7 cellular contexts compared by ENCODE assay signal in genomic region chr17:18362509-18363020, GRCh38.
A peak's percentile ranks its signal among the peaks of the same experiment; 100 is the strongest.
DNase-seq lines count a peak whose midpoint lies in the region; ATAC-seq and TF ChIP-seq lines count a peak whose summit lies in the region.

No MANE protein-coding gene starts in this region.

- intact Hi-C loops in head of caudate nucleus (cut with DNase I), result no loop called here

- TF ChIP-seq CTCF in neutrophil (IDR thresholded peaks at IDR 0.05), result no peak

- no peaks in the 10 kb centered on the region for H3K9me3 ChIP-seq in neutrophil

- H3K9me3 Mint-ChIP-seq in activated naive CD8-positive, alpha-beta T cell (ENCODE audit: low read depth), result no peaks in the 10 kb centered on the region

- peaks cover 13% of the 10 kb centered on the region for H3K4me1 Mint-ChIP-seq in activated naive CD8-positive, alpha-beta T cell (ENCODE audit: low read depth)

- H3K4me3 ChIP-seq in neutrophil (ENCODE audit: low read depth in 1 of 2, low read length in 1 of 2), result peak overlapping the region; percentile 64 to 80

- ATAC-seq in GM18858 (IDR thresholded peaks at IDR 0.05; ENCODE audit: unreplicated experiment), result no peak

- H3K27ac Mint-ChIP-seq in activated naive CD8-positive, alpha-beta T cell, result peak overlapping the region; percentile 66

- no peak for TF ChIP-seq RAD21 in Ishikawa (IDR thresholded peaks at IDR 0.05; ENCODE audit: low read depth)

- H3K27me3 Mint-ChIP-seq in activated naive CD8-positive, alpha-beta T cell, result no peaks in the 10 kb centered on the region

- no peaks in the 10 kb centered on the region for H3K27me3 ChIP-seq in neutrophil

- peaks cover 10 to 18% of the 10 kb centered on the region in 2 experiments for H3K4me1 ChIP-seq in neutrophil (ENCODE audit: control insufficient read depth in 1 of 2, insufficient read depth in 1 of 2, low read depth in 1 of 2, low read length in 1 of 2)

- no peaks in the 10 kb centered on the region for H3K36me3 Mint-ChIP-seq in activated naive CD8-positive, alpha-beta T cell

- H3K36me3 ChIP-seq in neutrophil, result no peaks in the 10 kb centered on the region

- DNase-seq in GM03348 (ENCODE audit: low spot score) (peak; percentile 20), head of caudate nucleus (peak; percentile 70 to 98 (median 91)), GF-D8 (lab: John Stamatoyannopoulos, UW) (no peak)

- peak; percentile 67; the same call in 1 of the 2 replicates for TF ChIP-seq EP300 in Ishikawa (IDR thresholded peaks at IDR 0.05; ENCODE audit: borderline replicate concordance)

- peak overlapping the region; percentile 42 for H3K27ac ChIP-seq in neutrophil

- H3K4me3 Mint-ChIP-seq in activated naive CD8-positive, alpha-beta T cell, result peak overlapping the region; percentile 91

TF ChIP-seq in Ishikawa, 13 proteins besides CTCF, POLR2A, EP300 and RAD21:
- no peak for TF ChIP-seq FOXM1 (IDR thresholded peaks at IDR 0.05; ENCODE audit: borderline replicate concordance, low read depth)
- TF ChIP-seq TCF12 (IDR thresholded peaks at IDR 0.05; ENCODE audit: low read depth), result peak; percentile 81
- TF ChIP-seq CEBPB (IDR thresholded peaks at IDR 0.05), result no peak
- TF ChIP-seq MAX (IDR thresholded peaks at IDR 0.05), result no peak
- TF ChIP-seq CREB1 (IDR thresholded peaks at IDR 0.05; ENCODE audit: low read depth), result no peak
- TF ChIP-seq TEAD4 (IDR thresholded peaks at IDR 0.05), result peak; percentile 88
- TF ChIP-seq NFIC (IDR thresholded peaks at IDR 0.05), result peak; percentile 95
- TF ChIP-seq, protein P1, sequence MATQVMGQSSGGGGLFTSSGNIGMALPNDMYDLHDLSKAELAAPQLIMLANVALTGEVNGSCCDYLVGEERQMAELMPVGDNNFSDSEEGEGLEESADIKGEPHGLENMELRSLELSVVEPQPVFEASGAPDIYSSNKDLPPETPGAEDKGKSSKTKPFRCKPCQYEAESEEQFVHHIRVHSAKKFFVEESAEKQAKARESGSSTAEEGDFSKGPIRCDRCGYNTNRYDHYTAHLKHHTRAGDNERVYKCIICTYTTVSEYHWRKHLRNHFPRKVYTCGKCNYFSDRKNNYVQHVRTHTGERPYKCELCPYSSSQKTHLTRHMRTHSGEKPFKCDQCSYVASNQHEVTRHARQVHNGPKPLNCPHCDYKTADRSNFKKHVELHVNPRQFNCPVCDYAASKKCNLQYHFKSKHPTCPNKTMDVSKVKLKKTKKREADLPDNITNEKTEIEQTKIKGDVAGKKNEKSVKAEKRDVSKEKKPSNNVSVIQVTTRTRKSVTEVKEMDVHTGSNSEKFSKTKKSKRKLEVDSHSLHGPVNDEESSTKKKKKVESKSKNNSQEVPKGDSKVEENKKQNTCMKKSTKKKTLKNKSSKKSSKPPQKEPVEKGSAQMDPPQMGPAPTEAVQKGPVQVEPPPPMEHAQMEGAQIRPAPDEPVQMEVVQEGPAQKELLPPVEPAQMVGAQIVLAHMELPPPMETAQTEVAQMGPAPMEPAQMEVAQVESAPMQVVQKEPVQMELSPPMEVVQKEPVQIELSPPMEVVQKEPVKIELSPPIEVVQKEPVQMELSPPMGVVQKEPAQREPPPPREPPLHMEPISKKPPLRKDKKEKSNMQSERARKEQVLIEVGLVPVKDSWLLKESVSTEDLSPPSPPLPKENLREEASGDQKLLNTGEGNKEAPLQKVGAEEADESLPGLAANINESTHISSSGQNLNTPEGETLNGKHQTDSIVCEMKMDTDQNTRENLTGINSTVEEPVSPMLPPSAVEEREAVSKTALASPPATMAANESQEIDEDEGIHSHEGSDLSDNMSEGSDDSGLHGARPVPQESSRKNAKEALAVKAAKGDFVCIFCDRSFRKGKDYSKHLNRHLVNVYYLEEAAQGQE (IDR thresholded peaks at IDR 0.05; ENCODE audit: low read depth), result no peak
